ENCODE assay signal across 33 cellular contexts in genomic region chr3:144585408-144585807, GRCh38.
DNase-seq lines count a peak whose midpoint lies in the region; ATAC-seq and TF ChIP-seq lines count a peak whose summit lies in the region.
"Had no signal": no experiment of that assay in that cellular context is flagged by ENCODE, and none has a peak within 500 bp of the region (broad histone marks: within the 10 kb centered on the region; RNA-seq: fewer than 3 reads in every experiment).

No MANE protein-coding gene starts in this region.

- TF ChIP-seq CTCF in A673 (conservative IDR thresholded peaks at IDR 0.05; ENCODE audit: low read depth, low read length) (peak; percentile 42), OCI-LY3 (IDR thresholded peaks at IDR 0.05; ENCODE audit: low read depth, low read length) (peak; percentile 47), epithelial cell of esophagus (IDR thresholded peaks at IDR 0.05; ENCODE audit: insufficient read depth, low read depth, low read length, missing control alignments) (peak; percentile 30)

- DNase-seq in A673 (ENCODE audit: low spot score), result peak; percentile 30
- DNase-seq in epithelial cell of esophagus (ENCODE audit: low read depth), result peak; percentile 2
- DNase-seq in Karpas-422, result no peak
- no peak for DNase-seq in SHP77 treated with DMSO at 0.1 percent for 48 hours (lab: John Stamatoyannopoulos, UW)
- no peak for DNase-seq in activated naive CD8-positive, alpha-beta T cell treated with anti-CD3 and anti-CD28 coated beads for 36 hours
- DNase-seq: 8988T; activated CD4-positive, alpha-beta T cell treated with anti-CD3 and anti-CD28 coated beads, Interleukin-2, amount 10 ng/mL, durations not matched to agents 24 days and 14 days; activated effector memory CD4-positive, alpha-beta T cell treated with anti-CD3 and anti-CD28 coated beads, Interleukin-2, amount 50 U/mL, for 16 hours; activated naive CD8-positive, alpha-beta T cell treated with anti-CD3 and anti-CD28 coated beads, Interleukin-2, amount 10 ng/mL, durations not matched to agents 7 days and 5 days; activated T-cell treated with anti-CD3 and anti-CD28 coated beads, Interleukin-2, amount 50 U/mL, for 24 hours; aorta; Calu3; CD4-positive, CD25-positive, alpha-beta regulatory T cell; HFFc6; hypothalamus; left colon; mammary epithelial cell; NCI-H1105 treated with DMSO at 0.1 percent for 48 hours; NCI-H1930; NCI-H510A treated with DMSO at 0.1 percent for 48 hours; posterior cingulate gyrus; right cardiac atrium; spleen; stimulated activated CD4-positive, alpha-beta T cell treated with anti-CD3 and anti-CD28 coated beads, Interleukin-2, amount 100 ng/mL, for 24 hours; stimulated activated CD8-positive, alpha-beta memory T cell treated with anti-CD3 and anti-CD28 coated beads, Interleukin-4, amount 100 ng/mL, for 48 hours; testis; uterus had no signal

- 0 out of 2 replicates have a peak, but pooled peaks cover 3% of the 10 kb centered on the region for H3K9me2 ChIP-seq in Karpas-422 (replicated peaks; ENCODE audit: insufficient read depth, low read length)

- no peak overlapping the region for H3K4me2 ChIP-seq in OCI-LY3 (ENCODE audit: low read length)
- H3K4me2 ChIP-seq in Karpas-422 (ENCODE audit: low read depth, low read length, poor library complexity, severe bottlenecking), result no peak overlapping the region

- no peaks in the 10 kb centered on the region for H3K4me1 Mint-ChIP-seq in activated naive CD8-positive, alpha-beta T cell treated with anti-CD3 and anti-CD28 coated beads for 36 hours
- H3K4me1 Mint-ChIP-seq: activated CD4-positive, alpha-beta T cell treated with anti-CD3 and anti-CD28 coated beads, Interleukin-2, amount 10 ng/mL, durations not matched to agents 24 days and 14 days; activated naive CD8-positive, alpha-beta T cell treated with anti-CD3 and anti-CD28 coated beads, Interleukin-2, amount 10 ng/mL, durations not matched to agents 7 days and 5 days; CD4-positive, CD25-positive, alpha-beta regulatory T cell; neural crest cell had no signal

- H3K27me3 ChIP-seq in A673 (replicated peaks; ENCODE audit: insufficient read depth, low read depth, low read length, poor library complexity), result no peaks in the 10 kb centered on the region
- H3K27me3 ChIP-seq in OCI-LY3 (ENCODE audit: low read depth, low read length), result no peaks in the 10 kb centered on the region
- no peaks in the 10 kb centered on the region for H3K27me3 ChIP-seq in Karpas-422 (ENCODE audit: low read length)
- H3K27me3 ChIP-seq: spleen, testis, uterus had no signal

- H3K4me3 ChIP-seq in A673 (ENCODE audit: low read depth, low read length, poor library complexity, severe bottlenecking) (no peak overlapping the region), OCI-LY3 (ENCODE audit: low read length) (no peak overlapping the region), epithelial cell of esophagus (ENCODE audit: low read length) (no peak overlapping the region), Karpas-422 (ENCODE audit: low read length) (no peak overlapping the region)
- H3K4me3 ChIP-seq: spleen, testis, uterus had no signal

- H3K79me2 ChIP-seq in OCI-LY3 (ENCODE audit: low read length) (no peaks in the 10 kb centered on the region), Karpas-422 (ENCODE audit: low read length) (no peaks in the 10 kb centered on the region)

- BruUV-seq in A673 (replicated peaks; lab: Mats Ljungman, UMichigan), result no TSS peak

- CTCF ChIA-PET in A673 (lab: Charles Lee), result no interaction called here

- peak; percentile 49 for ATAC-seq in GM18867 (IDR thresholded peaks at IDR 0.05; ENCODE audit: unreplicated experiment)
- ATAC-seq in HG03442 (IDR thresholded peaks at IDR 0.05; ENCODE audit: unreplicated experiment), result no peak
- ATAC-seq: left colon, right cardiac atrium had no signal

- no peaks in the 10 kb centered on the region for H3K27me3 Mint-ChIP-seq in activated naive CD8-positive, alpha-beta T cell treated with anti-CD3 and anti-CD28 coated beads for 36 hours
- H3K27me3 Mint-ChIP-seq: activated CD4-positive, alpha-beta T cell treated with anti-CD3 and anti-CD28 coated beads, Interleukin-2, amount 10 ng/mL, durations not matched to agents 24 days and 14 days; activated naive CD8-positive, alpha-beta T cell treated with anti-CD3 and anti-CD28 coated beads, Interleukin-2, amount 10 ng/mL, durations not matched to agents 7 days and 5 days; activated T-cell treated with anti-CD3 and anti-CD28 coated beads, Interleukin-2, amount 50 U/mL, for 24 hours; CD4-positive, CD25-positive, alpha-beta regulatory T cell; stimulated activated naive CD8-positive, alpha-beta T cell treated with anti-CD3 and anti-CD28 coated beads, Interleukin-15, Interleukin-2, amounts not matched to agents 100 ng/mL and 50 ng/mL, for 24 hours had no signal

- POLR2A ChIA-PET in A673 (lab: Charles Lee; ENCODE audit: low non-redundant PET), result no interaction called here

- H4K20me1 ChIP-seq in OCI-LY3 (ENCODE audit: insufficient read depth, low read length) (no peaks in the 10 kb centered on the region), Karpas-422 (ENCODE audit: insufficient read depth, low read depth, low read length) (no peaks in the 10 kb centered on the region)

- H3K36me3 ChIP-seq in A673 (ENCODE audit: insufficient read depth, low read length, poor library complexity, severe bottlenecking) (no peaks in the 10 kb centered on the region), OCI-LY3 (replicated peaks; ENCODE audit: low read depth, low read length) (no peaks in the 10 kb centered on the region), Karpas-422 (ENCODE audit: insufficient read depth, low read length) (no peaks in the 10 kb centered on the region)
- H3K36me3 ChIP-seq: spleen, uterus had no signal

- intact Hi-C loops in A673 (cut with micrococcal nuclease; ENCODE audit: unreplicated experiment), result no loop called here

- H3K27ac ChIP-seq in A673 (ENCODE audit: low read depth, low read length, poor library complexity, severe bottlenecking) (no peak overlapping the region), OCI-LY3 (ENCODE audit: low read length) (no peak overlapping the region), Karpas-422 (ENCODE audit: low read length) (no peak overlapping the region)
- H3K27ac ChIP-seq: spleen, testis, uterus, VCaP had no signal

- H3K9me3 Mint-ChIP-seq in activated naive CD8-positive, alpha-beta T cell treated with anti-CD3 and anti-CD28 coated beads for 36 hours, result no peaks in the 10 kb centered on the region
- H3K9me3 Mint-ChIP-seq: activated CD4-positive, alpha-beta T cell treated with anti-CD3 and anti-CD28 coated beads, Interleukin-2, amount 10 ng/mL, durations not matched to agents 24 days and 14 days; activated naive CD8-positive, alpha-beta T cell treated with anti-CD3 and anti-CD28 coated beads, Interleukin-2, amount 10 ng/mL, durations not matched to agents 7 days and 5 days; activated T-cell treated with anti-CD3 and anti-CD28 coated beads, Interleukin-2, amount 50 U/mL, for 24 hours had no signal

- no peak overlapping the region for H3K27ac Mint-ChIP-seq in activated naive CD8-positive, alpha-beta T cell treated with anti-CD3 and anti-CD28 coated beads for 36 hours
- H3K27ac Mint-ChIP-seq: activated CD4-positive, alpha-beta T cell treated with anti-CD3 and anti-CD28 coated beads, Interleukin-2, amount 10 ng/mL, durations not matched to agents 24 days and 14 days; activated naive CD8-positive, alpha-beta T cell treated with anti-CD3 and anti-CD28 coated beads, Interleukin-2, amount 10 ng/mL, durations not matched to agents 7 days and 5 days; activated T-cell treated with anti-CD3 and anti-CD28 coated beads, Interleukin-2, amount 50 U/mL, for 24 hours; CD4-positive, CD25-positive, alpha-beta regulatory T cell; HFFc6; stimulated activated naive CD8-positive, alpha-beta T cell treated with anti-CD3 and anti-CD28 coated beads, Interleukin-15, Interleukin-2, amounts not matched to agents 100 ng/mL and 50 ng/mL, for 24 hours had no signal

- H2AFZ ChIP-seq in OCI-LY3 (ENCODE audit: low read depth, low read length) (no peak overlapping the region), Karpas-422 (ENCODE audit: low read length) (no peak overlapping the region)

- no peaks in the 10 kb centered on the region for H3K9me3 ChIP-seq in A673 (ENCODE audit: low read depth, low read length, poor library complexity, severe bottlenecking)
- H3K9me3 ChIP-seq in OCI-LY3 (ENCODE audit: insufficient read depth, low read length), result no peaks in the 10 kb centered on the region
- H3K9me3 ChIP-seq in Karpas-422 (ENCODE audit: low read length), result no peaks in the 10 kb centered on the region
- H3K9me3 ChIP-seq: testis, uterus had no signal

- no peak overlapping the region for H3K4me3 Mint-ChIP-seq in activated naive CD8-positive, alpha-beta T cell treated with anti-CD3 and anti-CD28 coated beads for 36 hours
- H3K4me3 Mint-ChIP-seq: activated CD4-positive, alpha-beta T cell treated with anti-CD3 and anti-CD28 coated beads, Interleukin-2, amount 10 ng/mL, durations not matched to agents 24 days and 14 days; activated naive CD8-positive, alpha-beta T cell treated with anti-CD3 and anti-CD28 coated beads, Interleukin-2, amount 10 ng/mL, durations not matched to agents 7 days and 5 days; activated T-cell treated with anti-CD3 and anti-CD28 coated beads, Interleukin-2, amount 50 U/mL, for 24 hours; CD4-positive, CD25-positive, alpha-beta regulatory T cell; HFFc6; neural crest cell; stimulated activated naive CD8-positive, alpha-beta T cell treated with anti-CD3 and anti-CD28 coated beads, Interleukin-15, Interleukin-2, amounts not matched to agents 100 ng/mL and 50 ng/mL, for 24 hours had no signal

- H3K36me3 Mint-ChIP-seq in activated naive CD8-positive, alpha-beta T cell treated with anti-CD3 and anti-CD28 coated beads for 36 hours, result no peaks in the 10 kb centered on the region
- H3K36me3 Mint-ChIP-seq: activated naive CD8-positive, alpha-beta T cell treated with anti-CD3 and anti-CD28 coated beads, Interleukin-2, amount 10 ng/mL, durations not matched to agents 7 days and 5 days; CD4-positive, CD25-positive, alpha-beta regulatory T cell had no signal

- H3K9ac ChIP-seq in OCI-LY3 (ENCODE audit: low read length) (no peak overlapping the region), Karpas-422 (ENCODE audit: low read length) (no peak overlapping the region)

- no peaks in the 10 kb centered on the region for H3K4me1 ChIP-seq in A673 (ENCODE audit: insufficient read depth, low read length, poor library complexity, severe bottlenecking)
- H3K4me1 ChIP-seq in OCI-LY3 (ENCODE audit: low read length), result no peaks in the 10 kb centered on the region
- no peaks in the 10 kb centered on the region for H3K4me1 ChIP-seq in Karpas-422 (ENCODE audit: low read length)
- H3K4me1 ChIP-seq: spleen, testis, uterus had no signal

Comparison
In these comparisons a context has a peak if more than half of its experiments do, and no peak if none do; other contexts are left out.
1. DNase-seq: peak in A673 (single experiment) and epithelial cell of esophagus (single experiment); none in Karpas-422 (single experiment), SHP77 treated with DMSO at 0.1 percent for 48 hours (single experiment) and activated naive CD8-positive, alpha-beta T cell treated with anti-CD3 and anti-CD28 coated beads for 36 hours (single experiment).
2. Peak in every context shown above with its lines, with median percentiles within 50 percentile points of each other: CTCF ChIP-seq.